8 cellular contexts compared by ENCODE assay signal in genomic region chr9:40991100-40991740, GRCh38.
DNase-seq lines count a peak whose midpoint lies in the region; ATAC-seq, FAIRE-seq and TF ChIP-seq lines count a peak whose summit lies in the region.
"Not testable (repeated sequence)": the region's sequence is repeated elsewhere in the genome, so short reads cannot be mapped to it uniquely, and the experiment has no call there.

No MANE protein-coding gene starts in this region.

- POLR2A ChIA-PET in A549 (lab: Yijun Ruan, JAX) = not testable (repeated sequence)

- H3K9ac ChIP-seq in skeletal muscle tissue (ENCODE audit: low read depth in 1 of 3, low read length in 3 of 3) = peak overlapping the region; percentile 82 to 97 (median 96)

- CTCF ChIA-PET in A549 (lab: Yijun Ruan, JAX) = interaction anchor here (1.9 kb wide), 2 partner anchors 9 to 16 kb away, joined by 5 to 7 read pairs; no protein-coding TSS in a partner anchor

- H3K36me3 ChIP-seq in GM06990 (ENCODE audit: control insufficient read depth, insufficient read depth, low read length); MG63; effector memory CD4-positive, alpha-beta T cell (ENCODE audit: control insufficient read depth, insufficient read depth, low read length); hepatocyte (replicated peaks; ENCODE audit: insufficient read depth, low read depth); skeletal muscle tissue (ENCODE audit: control insufficient read depth in 3 of 3, insufficient read depth in 3 of 3, low read length in 3 of 3): not testable (repeated sequence)

- TF ChIP-seq POLR2A in A549 (IDR thresholded peaks at IDR 0.05; ENCODE audit: low read length) = not testable (repeated sequence)

- H3K27me3 Mint-ChIP-seq in activated T-cell treated with anti-CD3 and anti-CD28 coated beads, Interleukin-2, amount 50 U/mL, for 24 hours = not testable (repeated sequence)

- H3K4me1 ChIP-seq in A549 = peaks cover 12% of the 10 kb centered on the region; the same call in 1 of the 3 replicates
- H3K4me1 ChIP-seq in effector memory CD4-positive, alpha-beta T cell (ENCODE audit: control insufficient read depth, insufficient read depth, low read length, poor library complexity, severe bottlenecking); hepatocyte (ENCODE audit: insufficient read depth): not testable (repeated sequence)
- peaks cover 21% of the 10 kb centered on the region for H3K4me1 ChIP-seq in mononuclear cell (ENCODE audit: insufficient read depth, low read length)
- H3K4me1 ChIP-seq in skeletal muscle tissue (ENCODE audit: control insufficient read depth in 3 of 3, insufficient read depth in 3 of 3, low read length in 3 of 3) = peaks cover 6 to 15% (median 8%) of the 10 kb centered on the region in 3 donors

- H3K4me3 Mint-ChIP-seq in activated T-cell treated with anti-CD3 and anti-CD28 coated beads, Interleukin-2, amount 50 U/mL, for 24 hours = not testable (repeated sequence)

- H3K36me3 Mint-ChIP-seq in activated T-cell treated with anti-CD3 and anti-CD28 coated beads, Interleukin-2, amount 50 U/mL, for 24 hours (ENCODE audit: low read depth) = peaks cover 53% of the 10 kb centered on the region

- TF ChIP-seq EP300 in A549 (IDR thresholded peaks at IDR 0.05) = not testable (repeated sequence)

- not testable (repeated sequence) for H3K9me3 ChIP-seq in A549; MG63; effector memory CD4-positive, alpha-beta T cell (ENCODE audit: control insufficient read depth, low read length); hepatocyte (ENCODE audit: low read depth); mononuclear cell (ENCODE audit: low read depth, low read length); skeletal muscle tissue (ENCODE audit: control insufficient read depth in 3 of 3, low read length in 3 of 3)

- TF ChIP-seq CTCF in A549 (IDR thresholded peaks at IDR 0.05); GM06990 (IDR thresholded peaks at IDR 0.05; ENCODE audit: insufficient read depth, low read length, poor library complexity, severe bottlenecking); hepatocyte (IDR thresholded peaks at IDR 0.05; ENCODE audit: poor library complexity): not testable (repeated sequence)

- H3K4me2 ChIP-seq in A549 = peak overlapping the region; percentile 79
- peak overlapping the region; percentile 71 for H3K4me2 ChIP-seq in hepatocyte

- peak overlapping the region; percentile 82 for H2AFZ ChIP-seq in hepatocyte

- H3K4me3 ChIP-seq in A549 (peak overlapping the region; percentile 84), GM06990 (replicated peaks; ENCODE audit: low read depth, low read length) (peak overlapping the region; percentile 84), MG63 (peak overlapping the region; percentile 94), hepatocyte (peak overlapping the region; percentile 35), mononuclear cell (ENCODE audit: low read length) (peak overlapping the region; percentile 93), skeletal muscle tissue (ENCODE audit: low read length in 3 of 3) (peak overlapping the region; percentile 94 to 98 (median 97))
- H3K4me3 ChIP-seq in effector memory CD4-positive, alpha-beta T cell (ENCODE audit: insufficient read depth, low read depth, low read length, poor library complexity, severe bottlenecking) = peak overlapping the region; percentile 69

- DNase-seq in A549 (ENCODE audit: low read depth in 1 of 2, low spot score in 1 of 2) = peak in 1 of 2 experiments; percentile 0
- not testable (repeated sequence) for DNase-seq in GM06990 (ENCODE audit: extremely low read depth, insufficient read length); MG63; effector memory CD4-positive, alpha-beta T cell; hepatocyte (ENCODE audit: low spot score)
- peak; percentile 42 for DNase-seq in activated T-cell treated with anti-CD3 and anti-CD28 coated beads, Interleukin-2, amount 50 U/mL, for 24 hours

- 57% methylated on average over 20 of the region's 20 CpGs for WGBS in A549 (ENCODE audit: missing lambda C conversion rate)
- 66% methylated on average over 20 of the region's 20 CpGs for WGBS in hepatocyte (ENCODE audit: low lambda C conversion rate, missing lambda C conversion rate)

- H3K27ac ChIP-seq in A549 = peak overlapping the region; percentile 90 to 96
- peak overlapping the region; percentile 93 for H3K27ac ChIP-seq in effector memory CD4-positive, alpha-beta T cell (ENCODE audit: insufficient read depth, low read length, poor library complexity, severe bottlenecking)
- peak overlapping the region; percentile 89 for H3K27ac ChIP-seq in hepatocyte
- H3K27ac ChIP-seq in skeletal muscle tissue (ENCODE audit: low read depth, low read length) = peak overlapping the region; percentile 91

- ATAC-seq in A549 = not testable (repeated sequence)

- H3K27me3 ChIP-seq in GM06990 (replicated peaks; ENCODE audit: control insufficient read depth, insufficient read depth, low read length); MG63; effector memory CD4-positive, alpha-beta T cell (replicated peaks; ENCODE audit: control insufficient read depth, insufficient read depth, low read length, poor library complexity, severe bottlenecking); hepatocyte; mononuclear cell (ENCODE audit: insufficient read depth, low read length); skeletal muscle tissue (ENCODE audit: control insufficient read depth in 3 of 3, insufficient read depth in 3 of 3, low read length in 3 of 3): not testable (repeated sequence)

- H3K79me2 ChIP-seq in hepatocyte = not testable (repeated sequence)

- H3K4me1 Mint-ChIP-seq in activated T-cell treated with anti-CD3 and anti-CD28 coated beads, Interleukin-2, amount 50 U/mL, for 24 hours (ENCODE audit: low read depth) = peaks cover 32% of the 10 kb centered on the region

- TF ChIP-seq RAD21 in A549 (conservative IDR thresholded peaks at IDR 0.05 in 1 of 2, IDR thresholded peaks at IDR 0.05 in 1 of 2) = not testable (repeated sequence)

- H4K20me1 ChIP-seq in hepatocyte (ENCODE audit: insufficient read depth, poor library complexity, severe bottlenecking) = not testable (repeated sequence)

- H3K9me2 ChIP-seq in hepatocyte (replicated peaks; ENCODE audit: insufficient read depth) = not testable (repeated sequence)

- not testable (repeated sequence) for H3K27ac Mint-ChIP-seq in activated T-cell treated with anti-CD3 and anti-CD28 coated beads, Interleukin-2, amount 50 U/mL, for 24 hours

- not testable (repeated sequence) for H3K9me3 Mint-ChIP-seq in activated T-cell treated with anti-CD3 and anti-CD28 coated beads, Interleukin-2, amount 50 U/mL, for 24 hours

- not testable (repeated sequence) for FAIRE-seq in A549 (lab: Jason Lieb, UNC)

Comparison
In these comparisons a context has a peak if more than half of its experiments do, and no peak if none do; other contexts are left out.
1. H3K4me3 ChIP-seq: peak in every context shown above with its lines; median percentile 97 in skeletal muscle tissue; 94 in MG63; 93 in mononuclear cell; 84 in A549; 84 in GM06990; 69 in effector memory CD4-positive, alpha-beta T cell; 35 in hepatocyte.